1 cellular context compared by ENCODE assay signal in the genomic region with DNA sequence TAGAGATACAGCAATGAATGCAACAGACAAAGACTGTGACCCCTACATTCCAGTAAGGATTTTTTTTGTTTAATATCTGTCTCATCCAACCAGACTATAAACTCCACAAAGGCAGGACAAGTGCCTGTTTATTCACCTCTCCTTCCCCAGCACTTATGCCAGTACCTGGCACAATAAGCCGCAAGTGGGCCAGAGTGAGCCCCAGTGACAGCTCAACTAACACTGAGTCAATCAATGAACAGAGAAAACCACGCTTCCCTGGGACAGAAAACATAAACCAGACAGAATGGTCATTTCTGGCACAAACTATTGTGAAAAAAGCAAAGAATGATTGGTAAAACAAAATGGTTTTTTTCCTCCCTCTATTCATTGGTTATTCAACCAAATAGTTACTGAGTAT.
TF ChIP-seq lines count a peak whose summit lies in the region.

No MANE protein-coding gene starts in this region.

TF ChIP-seq in IMR-90, 13 proteins besides CTCF, POLR2A, EP300 and RAD21:
- no peak for TF ChIP-seq MXI1 (IDR thresholded peaks at IDR 0.05; ENCODE audit: borderline replicate concordance, low read depth, low read length)
- no peak for TF ChIP-seq CEBPB (IDR thresholded peaks at IDR 0.05; ENCODE audit: low read depth, low read length)
- TF ChIP-seq RFX5 (IDR thresholded peaks at IDR 0.05; ENCODE audit: low read depth, low read length) = no peak
- TF ChIP-seq BHLHE40 (IDR thresholded peaks at IDR 0.05; ENCODE audit: low read depth, low read length) = no peak
- TF ChIP-seq FOS (IDR thresholded peaks at IDR 0.05; ENCODE audit: low read depth, low read length) = no peak
- TF ChIP-seq, protein P1, sequence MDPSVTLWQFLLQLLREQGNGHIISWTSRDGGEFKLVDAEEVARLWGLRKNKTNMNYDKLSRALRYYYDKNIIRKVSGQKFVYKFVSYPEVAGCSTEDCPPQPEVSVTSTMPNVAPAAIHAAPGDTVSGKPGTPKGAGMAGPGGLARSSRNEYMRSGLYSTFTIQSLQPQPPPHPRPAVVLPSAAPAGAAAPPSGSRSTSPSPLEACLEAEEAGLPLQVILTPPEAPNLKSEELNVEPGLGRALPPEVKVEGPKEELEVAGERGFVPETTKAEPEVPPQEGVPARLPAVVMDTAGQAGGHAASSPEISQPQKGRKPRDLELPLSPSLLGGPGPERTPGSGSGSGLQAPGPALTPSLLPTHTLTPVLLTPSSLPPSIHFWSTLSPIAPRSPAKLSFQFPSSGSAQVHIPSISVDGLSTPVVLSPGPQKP (IDR thresholded peaks at IDR 0.05; ENCODE audit: borderline replicate concordance, low read depth, low read length) = no peak
- TF ChIP-seq SMC3 (IDR thresholded peaks at IDR 0.05; ENCODE audit: low read depth, low read length) = no peak
- no peak for TF ChIP-seq MAFK (IDR thresholded peaks at IDR 0.05; ENCODE audit: low read depth, low read length)
